In the genomic region with DNA sequence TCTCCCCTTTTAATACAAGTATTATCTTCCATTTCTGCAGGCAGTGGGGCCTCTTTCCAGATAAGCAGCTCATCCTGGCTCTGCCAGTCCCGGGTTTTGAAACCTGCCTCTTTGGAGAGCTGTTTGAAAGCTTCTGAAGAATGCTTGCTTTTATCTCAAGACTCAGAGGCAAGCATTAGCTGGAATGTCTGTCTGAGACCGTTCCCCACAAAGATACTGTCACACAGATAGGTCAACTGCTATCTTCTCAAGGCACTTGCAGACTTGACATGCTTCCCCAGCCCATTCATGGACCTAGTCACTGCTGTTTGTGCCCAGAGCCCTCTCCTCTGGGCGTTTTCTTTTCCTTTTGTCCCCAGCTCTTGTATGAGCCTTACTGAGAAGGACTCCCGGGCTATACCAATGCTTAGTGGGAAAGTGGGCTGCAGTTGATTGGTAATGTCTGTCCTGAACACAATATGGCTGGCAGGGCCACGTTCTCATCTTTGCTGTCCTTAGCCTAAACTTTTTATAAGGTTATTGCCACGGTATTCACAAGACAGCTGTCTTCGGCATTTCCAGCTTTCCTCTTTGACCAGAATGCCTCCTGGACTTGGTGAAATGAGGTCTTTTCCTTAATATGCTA, we compare ENCODE assay signal across 1 cellular context.
A peak's percentile ranks its signal among the peaks of the same experiment; 100 is the strongest.
TF ChIP-seq lines count a peak whose summit lies in the region.

No MANE protein-coding gene starts in this region.

TF ChIP-seq in K562, 482 proteins besides CTCF, POLR2A, EP300 and RAD21 (continued from another document and continues in another):
- TF ChIP-seq, protein P1, sequence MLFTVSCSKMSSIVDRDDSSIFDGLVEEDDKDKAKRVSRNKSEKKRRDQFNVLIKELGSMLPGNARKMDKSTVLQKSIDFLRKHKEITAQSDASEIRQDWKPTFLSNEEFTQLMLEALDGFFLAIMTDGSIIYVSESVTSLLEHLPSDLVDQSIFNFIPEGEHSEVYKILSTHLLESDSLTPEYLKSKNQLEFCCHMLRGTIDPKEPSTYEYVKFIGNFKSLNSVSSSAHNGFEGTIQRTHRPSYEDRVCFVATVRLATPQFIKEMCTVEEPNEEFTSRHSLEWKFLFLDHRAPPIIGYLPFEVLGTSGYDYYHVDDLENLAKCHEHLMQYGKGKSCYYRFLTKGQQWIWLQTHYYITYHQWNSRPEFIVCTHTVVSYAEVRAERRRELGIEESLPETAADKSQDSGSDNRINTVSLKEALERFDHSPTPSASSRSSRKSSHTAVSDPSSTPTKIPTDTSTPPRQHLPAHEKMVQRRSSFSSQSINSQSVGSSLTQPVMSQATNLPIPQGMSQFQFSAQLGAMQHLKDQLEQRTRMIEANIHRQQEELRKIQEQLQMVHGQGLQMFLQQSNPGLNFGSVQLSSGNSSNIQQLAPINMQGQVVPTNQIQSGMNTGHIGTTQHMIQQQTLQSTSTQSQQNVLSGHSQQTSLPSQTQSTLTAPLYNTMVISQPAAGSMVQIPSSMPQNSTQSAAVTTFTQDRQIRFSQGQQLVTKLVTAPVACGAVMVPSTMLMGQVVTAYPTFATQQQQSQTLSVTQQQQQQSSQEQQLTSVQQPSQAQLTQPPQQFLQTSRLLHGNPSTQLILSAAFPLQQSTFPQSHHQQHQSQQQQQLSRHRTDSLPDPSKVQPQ (CRISPR knock-in tag; IDR thresholded peaks at IDR 0.05; ENCODE audit: borderline replicate concordance): no peak
- TF ChIP-seq, protein P2, sequence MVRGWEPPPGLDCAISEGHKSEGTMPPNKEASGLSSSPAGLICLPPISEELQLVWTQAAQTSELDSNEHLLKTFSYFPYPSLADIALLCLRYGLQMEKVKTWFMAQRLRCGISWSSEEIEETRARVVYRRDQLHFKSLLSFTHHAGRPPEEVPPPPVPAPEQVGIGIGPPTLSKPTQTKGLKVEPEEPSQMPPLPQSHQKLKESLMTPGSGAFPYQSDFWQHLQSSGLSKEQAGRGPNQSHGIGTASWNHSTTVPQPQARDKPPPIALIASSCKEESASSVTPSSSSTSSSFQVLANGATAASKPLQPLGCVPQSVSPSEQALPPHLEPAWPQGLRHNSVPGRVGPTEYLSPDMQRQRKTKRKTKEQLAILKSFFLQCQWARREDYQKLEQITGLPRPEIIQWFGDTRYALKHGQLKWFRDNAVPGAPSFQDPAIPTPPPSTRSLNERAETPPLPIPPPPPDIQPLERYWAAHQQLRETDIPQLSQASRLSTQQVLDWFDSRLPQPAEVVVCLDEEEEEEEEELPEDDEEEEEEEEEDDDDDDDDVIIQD (CRISPR knock-in tag; IDR thresholded peaks at IDR 0.05): no peak
- TF ChIP-seq, protein P3, sequence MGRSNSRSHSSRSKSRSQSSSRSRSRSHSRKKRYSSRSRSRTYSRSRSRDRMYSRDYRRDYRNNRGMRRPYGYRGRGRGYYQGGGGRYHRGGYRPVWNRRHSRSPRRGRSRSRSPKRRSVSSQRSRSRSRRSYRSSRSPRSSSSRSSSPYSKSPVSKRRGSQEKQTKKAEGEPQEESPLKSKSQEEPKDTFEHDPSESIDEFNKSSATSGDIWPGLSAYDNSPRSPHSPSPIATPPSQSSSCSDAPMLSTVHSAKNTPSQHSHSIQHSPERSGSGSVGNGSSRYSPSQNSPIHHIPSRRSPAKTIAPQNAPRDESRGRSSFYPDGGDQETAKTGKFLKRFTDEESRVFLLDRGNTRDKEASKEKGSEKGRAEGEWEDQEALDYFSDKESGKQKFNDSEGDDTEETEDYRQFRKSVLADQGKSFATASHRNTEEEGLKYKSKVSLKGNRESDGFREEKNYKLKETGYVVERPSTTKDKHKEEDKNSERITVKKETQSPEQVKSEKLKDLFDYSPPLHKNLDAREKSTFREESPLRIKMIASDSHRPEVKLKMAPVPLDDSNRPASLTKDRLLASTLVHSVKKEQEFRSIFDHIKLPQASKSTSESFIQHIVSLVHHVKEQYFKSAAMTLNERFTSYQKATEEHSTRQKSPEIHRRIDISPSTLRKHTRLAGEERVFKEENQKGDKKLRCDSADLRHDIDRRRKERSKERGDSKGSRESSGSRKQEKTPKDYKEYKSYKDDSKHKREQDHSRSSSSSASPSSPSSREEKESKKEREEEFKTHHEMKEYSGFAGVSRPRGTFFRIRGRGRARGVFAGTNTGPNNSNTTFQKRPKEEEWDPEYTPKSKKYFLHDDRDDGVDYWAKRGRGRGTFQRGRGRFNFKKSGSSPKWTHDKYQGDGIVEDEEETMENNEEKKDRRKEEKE (IDR thresholded peaks at IDR 0.05; ENCODE audit: borderline replicate concordance in 1 of 2, control insufficient read depth in 1 of 2, low read depth in 2 of 2, low read length in 1 of 2): no peak
- TF ChIP-seq SP2 (IDR thresholded peaks at IDR 0.05; ENCODE audit: extremely low read depth, low read depth, low read length, poor library complexity, severe bottlenecking) (no peak), RBM25 (IDR thresholded peaks at IDR 0.05; ENCODE audit: low read depth, low read length, severe bottlenecking) (no peak), NFIX (CRISPR knock-in tag; IDR thresholded peaks at IDR 0.05; ENCODE audit: low read depth) (no peak), TEAD4 (IDR thresholded peaks at IDR 0.05; ENCODE audit: low read length) (peak; percentile 99), TEAD4 (CRISPR knock-in tag; IDR thresholded peaks at IDR 0.05; ENCODE audit: borderline replicate concordance) (no peak), PHB2 (IDR thresholded peaks at IDR 0.05; ENCODE audit: low read depth) (peak; percentile 59; the same call in 1 of the 2 replicates), LEF1 (IDR thresholded peaks at IDR 0.05) (no peak), ZBED1 (IDR thresholded peaks at IDR 0.05) (no peak; the same call in 1 of the 2 replicates), ARHGAP35 (IDR thresholded peaks at IDR 0.05; ENCODE audit: partially characterized antibody) (no peak), RCOR1 (IDR thresholded peaks at IDR 0.05; ENCODE audit: borderline replicate concordance in 1 of 2, low read depth in 2 of 2, low read length in 2 of 2) (peak; percentile 81 to 88; a peak in 3 of 4 replicates), GATAD2B (IDR thresholded peaks at IDR 0.05; ENCODE audit: borderline replicate concordance) (no peak), MTA1 (IDR thresholded peaks at IDR 0.05; ENCODE audit: borderline replicate concordance) (no peak), ZNF316 (IDR thresholded peaks at IDR 0.05) (no peak), CC2D1A (IDR thresholded peaks at IDR 0.05) (peak; percentile 72; the same call in 1 of the 2 replicates), ZNF174 (CRISPR knock-in tag; IDR thresholded peaks at IDR 0.05) (no peak), CBFB (CRISPR knock-in tag; IDR thresholded peaks at IDR 0.05) (no peak), ZFP1 (CRISPR knock-in tag; IDR thresholded peaks at IDR 0.05) (no peak), YY1 (IDR thresholded peaks at IDR 0.05; ENCODE audit: borderline replicate concordance in 1 of 3, control insufficient read depth in 1 of 3, extremely low read depth in 1 of 3, insufficient read depth in 3 of 3, insufficient read length in 1 of 3, insufficient replicate concordance in 2 of 3, low read depth in 1 of 3, low read length in 2 of 3) (peak in 1 of 3 experiments; percentile 74), RBM22 (IDR thresholded peaks at IDR 0.05; ENCODE audit: low read depth, low read length, poor library complexity, severe bottlenecking) (no peak), ZNF699 (CRISPR knock-in tag; IDR thresholded peaks at IDR 0.05; ENCODE audit: insufficient replicate concordance) (no peak), CREM (IDR thresholded peaks at IDR 0.05; ENCODE audit: low read depth) (peak; percentile 77), ATF7 (IDR thresholded peaks at IDR 0.05) (0 out of 2 replicates have a peak, but pooled peaks have one; percentile 43), MTA3 (IDR thresholded peaks at IDR 0.05; ENCODE audit: borderline replicate concordance) (0 out of 2 replicates have a peak, but pooled peaks have one; percentile 62), MEIS2 (IDR thresholded peaks at IDR 0.05; ENCODE audit: partially characterized antibody) (peak; percentile 63), CTBP1 (IDR thresholded peaks at IDR 0.05; ENCODE audit: borderline replicate concordance) (peak; percentile 72; the same call in 1 of the 2 replicates), ZBTB1 (CRISPR knock-in tag; IDR thresholded peaks at IDR 0.05; ENCODE audit: borderline replicate concordance, low read depth) (no peak), DNMT1 (IDR thresholded peaks at IDR 0.05) (no peak), ZNF408 (CRISPR knock-in tag; IDR thresholded peaks at IDR 0.05; ENCODE audit: low read depth) (no peak), HDAC1 (IDR thresholded peaks at IDR 0.05) (peak in 1 of 2 experiments; percentile 59; a peak in 1 of 4 replicates), ADNP (tag; IDR thresholded peaks at IDR 0.05) (no peak), SP1 (CRISPR knock-in tag; IDR thresholded peaks at IDR 0.05) (0 out of 2 replicates have a peak, but pooled peaks have one; percentile 20), U2AF1 (optimal IDR thresholded peaks at IDR 0.05; ENCODE audit: low read depth, low read length) (no peak), ZNF146 (CRISPR knock-in tag; IDR thresholded peaks at IDR 0.05; ENCODE audit: unreplicated experiment) (no peak), ZNF134 (CRISPR knock-in tag; conservative IDR thresholded peaks at IDR 0.05) (no peak), ARID1B (IDR thresholded peaks at IDR 0.05) (peak; percentile 95), ZNF766 (CRISPR knock-in tag; conservative IDR thresholded peaks at IDR 0.05) (peak; percentile 53; the same call in 1 of the 2 replicates)
- TF ChIP-seq, protein P4, sequence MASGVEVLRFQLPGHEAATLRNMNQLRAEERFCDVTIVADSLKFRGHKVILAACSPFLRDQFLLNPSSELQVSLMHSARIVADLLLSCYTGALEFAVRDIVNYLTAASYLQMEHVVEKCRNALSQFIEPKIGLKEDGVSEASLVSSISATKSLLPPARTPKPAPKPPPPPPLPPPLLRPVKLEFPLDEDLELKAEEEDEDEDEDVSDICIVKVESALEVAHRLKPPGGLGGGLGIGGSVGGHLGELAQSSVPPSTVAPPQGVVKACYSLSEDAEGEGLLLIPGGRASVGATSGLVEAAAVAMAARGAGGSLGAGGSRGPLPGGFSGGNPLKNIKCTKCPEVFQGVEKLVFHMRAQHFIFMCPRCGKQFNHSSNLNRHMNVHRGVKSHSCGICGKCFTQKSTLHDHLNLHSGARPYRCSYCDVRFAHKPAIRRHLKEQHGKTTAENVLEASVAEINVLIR (CRISPR knock-in tag; IDR thresholded peaks at IDR 0.05): no peak
- TF ChIP-seq, protein P5, sequence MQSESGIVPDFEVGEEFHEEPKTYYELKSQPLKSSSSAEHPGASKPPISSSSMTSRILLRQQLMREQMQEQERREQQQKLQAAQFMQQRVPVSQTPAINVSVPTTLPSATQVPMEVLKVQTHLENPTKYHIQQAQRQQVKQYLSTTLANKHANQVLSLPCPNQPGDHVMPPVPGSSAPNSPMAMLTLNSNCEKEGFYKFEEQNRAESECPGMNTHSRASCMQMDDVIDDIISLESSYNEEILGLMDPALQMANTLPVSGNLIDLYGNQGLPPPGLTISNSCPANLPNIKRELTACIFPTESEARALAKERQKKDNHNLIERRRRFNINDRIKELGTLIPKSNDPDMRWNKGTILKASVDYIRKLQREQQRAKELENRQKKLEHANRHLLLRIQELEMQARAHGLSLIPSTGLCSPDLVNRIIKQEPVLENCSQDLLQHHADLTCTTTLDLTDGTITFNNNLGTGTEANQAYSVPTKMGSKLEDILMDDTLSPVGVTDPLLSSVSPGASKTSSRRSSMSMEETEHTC (IDR thresholded peaks at IDR 0.05): no peak
- TF ChIP-seq, protein P6, sequence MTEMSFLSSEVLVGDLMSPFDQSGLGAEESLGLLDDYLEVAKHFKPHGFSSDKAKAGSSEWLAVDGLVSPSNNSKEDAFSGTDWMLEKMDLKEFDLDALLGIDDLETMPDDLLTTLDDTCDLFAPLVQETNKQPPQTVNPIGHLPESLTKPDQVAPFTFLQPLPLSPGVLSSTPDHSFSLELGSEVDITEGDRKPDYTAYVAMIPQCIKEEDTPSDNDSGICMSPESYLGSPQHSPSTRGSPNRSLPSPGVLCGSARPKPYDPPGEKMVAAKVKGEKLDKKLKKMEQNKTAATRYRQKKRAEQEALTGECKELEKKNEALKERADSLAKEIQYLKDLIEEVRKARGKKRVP (CRISPR knock-in tag; IDR thresholded peaks at IDR 0.05): 0 out of 2 replicates have a peak, but pooled peaks have one; percentile 2
- TF ChIP-seq, protein P7, sequence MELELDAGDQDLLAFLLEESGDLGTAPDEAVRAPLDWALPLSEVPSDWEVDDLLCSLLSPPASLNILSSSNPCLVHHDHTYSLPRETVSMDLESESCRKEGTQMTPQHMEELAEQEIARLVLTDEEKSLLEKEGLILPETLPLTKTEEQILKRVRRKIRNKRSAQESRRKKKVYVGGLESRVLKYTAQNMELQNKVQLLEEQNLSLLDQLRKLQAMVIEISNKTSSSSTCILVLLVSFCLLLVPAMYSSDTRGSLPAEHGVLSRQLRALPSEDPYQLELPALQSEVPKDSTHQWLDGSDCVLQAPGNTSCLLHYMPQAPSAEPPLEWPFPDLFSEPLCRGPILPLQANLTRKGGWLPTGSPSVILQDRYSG (tag; conservative IDR thresholded peaks at IDR 0.05; ENCODE audit: low read depth): no peak
- TF ChIP-seq, protein P8, sequence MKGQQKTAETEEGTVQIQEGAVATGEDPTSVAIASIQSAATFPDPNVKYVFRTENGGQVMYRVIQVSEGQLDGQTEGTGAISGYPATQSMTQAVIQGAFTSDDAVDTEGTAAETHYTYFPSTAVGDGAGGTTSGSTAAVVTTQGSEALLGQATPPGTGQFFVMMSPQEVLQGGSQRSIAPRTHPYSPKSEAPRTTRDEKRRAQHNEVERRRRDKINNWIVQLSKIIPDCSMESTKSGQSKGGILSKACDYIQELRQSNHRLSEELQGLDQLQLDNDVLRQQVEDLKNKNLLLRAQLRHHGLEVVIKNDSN (CRISPR knock-in tag; IDR thresholded peaks at IDR 0.05): no peak
- TF ChIP-seq, protein P9, sequence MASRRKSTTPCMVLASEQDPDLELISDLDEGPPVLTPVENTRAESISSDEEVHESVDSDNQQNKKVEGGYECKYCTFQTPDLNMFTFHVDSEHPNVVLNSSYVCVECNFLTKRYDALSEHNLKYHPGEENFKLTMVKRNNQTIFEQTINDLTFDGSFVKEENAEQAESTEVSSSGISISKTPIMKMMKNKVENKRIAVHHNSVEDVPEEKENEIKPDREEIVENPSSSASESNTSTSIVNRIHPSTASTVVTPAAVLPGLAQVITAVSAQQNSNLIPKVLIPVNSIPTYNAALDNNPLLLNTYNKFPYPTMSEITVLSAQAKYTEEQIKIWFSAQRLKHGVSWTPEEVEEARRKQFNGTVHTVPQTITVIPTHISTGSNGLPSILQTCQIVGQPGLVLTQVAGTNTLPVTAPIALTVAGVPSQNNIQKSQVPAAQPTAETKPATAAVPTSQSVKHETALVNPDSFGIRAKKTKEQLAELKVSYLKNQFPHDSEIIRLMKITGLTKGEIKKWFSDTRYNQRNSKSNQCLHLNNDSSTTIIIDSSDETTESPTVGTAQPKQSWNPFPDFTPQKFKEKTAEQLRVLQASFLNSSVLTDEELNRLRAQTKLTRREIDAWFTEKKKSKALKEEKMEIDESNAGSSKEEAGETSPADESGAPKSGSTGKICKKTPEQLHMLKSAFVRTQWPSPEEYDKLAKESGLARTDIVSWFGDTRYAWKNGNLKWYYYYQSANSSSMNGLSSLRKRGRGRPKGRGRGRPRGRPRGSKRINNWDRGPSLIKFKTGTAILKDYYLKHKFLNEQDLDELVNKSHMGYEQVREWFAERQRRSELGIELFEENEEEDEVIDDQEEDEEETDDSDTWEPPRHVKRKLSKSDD (conservative IDR thresholded peaks at IDR 0.05; ENCODE audit: low read length): no peak
